ENCODE assay signal across 10 cellular contexts in the genomic region with DNA sequence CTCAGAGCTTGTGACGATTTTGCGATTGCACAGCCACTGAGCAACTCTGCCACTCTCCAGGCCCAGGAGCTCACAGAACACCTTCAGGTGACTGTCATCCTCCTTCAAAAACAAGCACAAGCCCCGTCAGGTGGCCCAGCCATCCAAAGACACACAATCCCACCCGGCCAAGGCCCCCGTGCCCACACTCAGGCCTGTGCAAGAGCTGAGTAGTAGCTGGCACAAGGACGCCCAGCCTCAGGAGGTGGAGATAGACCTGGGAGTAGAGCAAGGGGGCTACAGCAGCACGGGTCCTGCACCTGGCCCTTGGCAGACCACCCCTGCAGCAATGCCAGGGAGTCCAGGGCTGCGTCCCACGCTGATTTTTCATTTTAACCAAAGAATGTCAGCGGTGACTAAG. TPM values are rescaled to one million over a fixed set of nuclear protein-coding genes. Genes with fewer than 3 reads are reported as not detected.
DNase-seq lines count a peak whose midpoint lies in the region; ATAC-seq, FAIRE-seq and TF ChIP-seq lines count a peak whose summit lies in the region.
"Had no signal": no experiment of that assay in that cellular context is flagged by ENCODE, and none has a peak within 500 bp of the region (broad histone marks: within the 10 kb centered on the region; RNA-seq: fewer than 3 reads in every experiment).

No MANE protein-coding gene starts in this region.

- peak overlapping the region; percentile 94 for H3K27ac Mint-ChIP-seq in activated CD4-positive, alpha-beta T cell treated with anti-CD3 and anti-CD28 coated beads, Interleukin-2, amount 10 ng/mL, durations not matched to agents 7 days and 5 days
- H3K27ac Mint-ChIP-seq in WTC11, result peak overlapping the region; percentile 94
- peak overlapping the region; percentile 97 for H3K27ac Mint-ChIP-seq in stimulated activated naive B cell treated with anti-CD40 and anti-IgM and Interleukin-4, amounts not matched to agents 10 μg/mL and 1 μg/mL and 100 μg/mL, for 72 hours

- H3K27ac ChIP-seq in kidney (ENCODE audit: low read depth in 2 of 2, low read length in 2 of 2), result peak overlapping the region; percentile 40 to 79

- POLR2A ChIA-PET in activated CD4-positive, alpha-beta T cell treated with anti-CD3 and anti-CD28 coated beads, Interleukin-2, amount 10 ng/mL, durations not matched to agents 7 days and 5 days (lab: Charles Lee), result no interaction called here
- POLR2A ChIA-PET in WTC11 (lab: Charles Lee), result interaction anchor here (0.7 to 1.5 kb wide), 5 partner anchors 29 to 472 kb away, joined by 3 to 6 read pairs (median 5); a partner anchor contains a TSS

- no peak overlapping the region for H3K4me3 Mint-ChIP-seq in activated CD4-positive, alpha-beta T cell treated with anti-CD3 and anti-CD28 coated beads, Interleukin-2, amount 10 ng/mL, durations not matched to agents 7 days and 5 days
- no peak overlapping the region for H3K4me3 Mint-ChIP-seq in WTC11
- peak overlapping the region in 1 of 2 donors; percentile 73 for H3K4me3 Mint-ChIP-seq in stimulated activated naive B cell treated with anti-CD40 and anti-IgM and Interleukin-4, amounts not matched to agents 10 μg/mL and 1 μg/mL and 100 μg/mL, for 72 hours

- no peak for FAIRE-seq in kidney (lab: Jason Lieb, UNC)
- FAIRE-seq: endometrium had no signal

- CTCF ChIA-PET in activated CD4-positive, alpha-beta T cell treated with anti-CD3 and anti-CD28 coated beads, Interleukin-2, amount 10 ng/mL, durations not matched to agents 7 days and 5 days (lab: Charles Lee), result interaction anchor here (1.2 to 1.9 kb wide), 7 partner anchors 10 to 473 kb away, joined by 3 to 6 read pairs (median 4); a partner anchor contains a TSS
- CTCF ChIA-PET in WTC11 (lab: Charles Lee), result interaction anchor here (0.5 to 2.5 kb wide), 10 partner anchors 10 to 474 kb away, joined by 3 to 11 read pairs (median 5); no protein-coding TSS in a partner anchor

- no peaks in the 10 kb centered on the region for H3K9me3 ChIP-seq in kidney (ENCODE audit: control insufficient read depth in 1 of 2, low read length in 2 of 2)

- H3K4me1 Mint-ChIP-seq in activated CD4-positive, alpha-beta T cell treated with anti-CD3 and anti-CD28 coated beads, Interleukin-2, amount 10 ng/mL, durations not matched to agents 7 days and 5 days, result peaks cover 64% of the 10 kb centered on the region
- peaks cover 59% of the 10 kb centered on the region for H3K4me1 Mint-ChIP-seq in WTC11
- H3K4me1 Mint-ChIP-seq in stimulated activated naive B cell treated with anti-CD40 and anti-IgM and Interleukin-4, amounts not matched to agents 10 μg/mL and 1 μg/mL and 100 μg/mL, for 72 hours, result peaks cover 32 to 45% of the 10 kb centered on the region in 2 donors

- no peak overlapping the region for H3K4me3 ChIP-seq in kidney (ENCODE audit: low read length in 2 of 2)

- peaks cover 13% of the 10 kb centered on the region for H3K36me3 Mint-ChIP-seq in activated CD4-positive, alpha-beta T cell treated with anti-CD3 and anti-CD28 coated beads, Interleukin-2, amount 10 ng/mL, durations not matched to agents 7 days and 5 days (ENCODE audit: low read depth)
- peaks cover 25% of the 10 kb centered on the region for H3K36me3 Mint-ChIP-seq in WTC11
- no peaks in the 10 kb centered on the region for H3K36me3 Mint-ChIP-seq in stimulated activated naive B cell treated with anti-CD40 and anti-IgM and Interleukin-4, amounts not matched to agents 10 μg/mL and 1 μg/mL and 100 μg/mL, for 72 hours

- peak overlapping the region in 1 of 2 donors; percentile 27 for H3K9ac ChIP-seq in kidney (ENCODE audit: low read length in 2 of 2)

- H3K9me3 Mint-ChIP-seq in activated CD4-positive, alpha-beta T cell treated with anti-CD3 and anti-CD28 coated beads, Interleukin-2, amount 10 ng/mL, durations not matched to agents 7 days and 5 days, result no peaks in the 10 kb centered on the region
- H3K9me3 Mint-ChIP-seq in WTC11, result no peaks in the 10 kb centered on the region
- no peaks in the 10 kb centered on the region for H3K9me3 Mint-ChIP-seq in stimulated activated naive B cell treated with anti-CD40 and anti-IgM and Interleukin-4, amounts not matched to agents 10 μg/mL and 1 μg/mL and 100 μg/mL, for 72 hours

- peaks cover 5 to 12% of the 10 kb centered on the region in 2 donors for H3K4me1 ChIP-seq in kidney (ENCODE audit: control insufficient read depth in 1 of 2, insufficient read depth in 1 of 2, low read depth in 1 of 2, low read length in 2 of 2)

- H3K36me3 ChIP-seq in kidney (ENCODE audit: control insufficient read depth in 1 of 2, insufficient read depth in 2 of 2, low read length in 2 of 2), result no peaks in the 10 kb centered on the region

- no peaks in the 10 kb centered on the region for H3K27me3 Mint-ChIP-seq in activated CD4-positive, alpha-beta T cell treated with anti-CD3 and anti-CD28 coated beads, Interleukin-2, amount 10 ng/mL, durations not matched to agents 7 days and 5 days
- no peaks in the 10 kb centered on the region for H3K27me3 Mint-ChIP-seq in WTC11 (ENCODE audit: low read depth)
- H3K27me3 Mint-ChIP-seq in stimulated activated naive B cell treated with anti-CD40 and anti-IgM and Interleukin-4, amounts not matched to agents 10 μg/mL and 1 μg/mL and 100 μg/mL, for 72 hours, result no peaks in the 10 kb centered on the region

- no peak for DNase-seq in activated CD4-positive, alpha-beta T cell treated with anti-CD3 and anti-CD28 coated beads, Interleukin-2, amount 10 ng/mL, durations not matched to agents 7 days and 5 days
- DNase-seq in activated CD4-positive, alpha-beta T cell treated with anti-CD3 and anti-CD28 coated beads for 1 hour, result no peak
- DNase-seq in WTC11 (ENCODE audit: low spot score) (no peak), kidney (peak; percentile 73), NCI-H226 (no peak), NCI-H1092 treated with DMSO at 0.1 percent for 48 hours (lab: John Stamatoyannopoulos, UW) (no peak), DMS 273 (lab: John Stamatoyannopoulos, UW; ENCODE audit: unreplicated experiment) (no peak)
- DNase-seq in stimulated activated naive B cell treated with anti-CD40 and anti-IgM and Interleukin-4, amounts not matched to agents 10 μg/mL and 1 μg/mL and 100 μg/mL, for 72 hours, result no peak
- DNase-seq: NCI-H524 had no signal

- no peak for ATAC-seq in WTC11
- ATAC-seq in stimulated activated naive B cell treated with anti-CD40 and anti-IgM and Interleukin-4, amounts not matched to agents 10 μg/mL and 1 μg/mL and 100 μg/mL, for 72 hours (replicated peaks), result no peak

- intact Hi-C loops in kidney (cut with DNase I), result no loop called here

- no peak for TF ChIP-seq CTCF in WTC11 (IDR thresholded peaks at IDR 0.05)
- no peak for TF ChIP-seq CTCF in kidney (IDR thresholded peaks at IDR 0.05; ENCODE audit: borderline replicate concordance, extremely low read depth, insufficient read depth)

TF ChIP-seq in WTC11, 78 proteins besides CTCF, POLR2A, EP300 and RAD21:
- TF ChIP-seq, protein P1, sequence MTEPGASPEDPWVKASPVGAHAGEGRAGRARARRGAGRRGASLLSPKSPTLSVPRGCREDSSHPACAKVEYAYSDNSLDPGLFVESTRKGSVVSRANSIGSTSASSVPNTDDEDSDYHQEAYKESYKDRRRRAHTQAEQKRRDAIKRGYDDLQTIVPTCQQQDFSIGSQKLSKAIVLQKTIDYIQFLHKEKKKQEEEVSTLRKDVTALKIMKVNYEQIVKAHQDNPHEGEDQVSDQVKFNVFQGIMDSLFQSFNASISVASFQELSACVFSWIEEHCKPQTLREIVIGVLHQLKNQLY (CRISPR knock-in tag; IDR thresholded peaks at IDR 0.05), result no peak
- TF ChIP-seq CREB1 (CRISPR knock-in tag; IDR thresholded peaks at IDR 0.05), result no peak

RNA-seq across cellular contexts. Expression of a gene that starts 34.6 kb away (rescaled TPM):
- 1 to 10 TPM; 2.4 to 2.8 TPM for total RNA-seq in activated CD4-positive, alpha-beta T cell treated with anti-CD3 and anti-CD28 coated beads, Interleukin-2, amount 10 ng/mL, durations not matched to agents 7 days and 5 days
- total RNA-seq in WTC11 (2021) (22.5 to 25.3 TPM (median 22.9 TPM) in 3 replicates), kidney (41.6 TPM)
- polyA plus RNA-seq in kidney (ENCODE audit: insufficient read depth, low read depth, low replicate concordance), result 4.6 TPM
